In the genomic region with DNA sequence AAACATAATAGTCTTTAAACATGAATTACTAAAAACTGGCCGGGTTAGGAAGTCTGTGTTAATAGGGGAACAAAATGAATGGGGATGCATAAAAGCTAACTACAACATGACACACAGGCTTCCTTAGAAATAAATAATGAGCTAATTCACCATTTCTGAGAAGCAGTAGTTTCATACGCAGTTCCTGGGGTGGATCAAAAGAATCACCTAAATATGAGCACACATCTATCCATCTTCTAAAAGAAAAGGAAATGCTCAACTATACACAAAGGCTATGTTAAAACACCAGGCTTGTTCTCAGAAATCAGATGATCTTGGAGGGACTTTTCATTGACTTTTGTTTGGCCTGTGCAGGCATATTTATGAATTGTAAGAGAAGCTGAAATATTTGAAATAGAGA, we compare ENCODE assay signal across 22 cellular contexts.
"Had no signal": no experiment of that assay in that cellular context is flagged by ENCODE, and none has a peak within 500 bp of the region (broad histone marks: within the 10 kb centered on the region; RNA-seq: fewer than 3 reads in every experiment).

No MANE protein-coding gene starts in this region.

- H3K4me1 Mint-ChIP-seq: IgD-negative memory B cell had no signal

- DNase-seq: Kasumi-1, MM.1S, NCI-H1092 treated with DMSO at 0.1 percent for 48 hours, NCI-H1436, NCI-H187, NCI-H2029, NCI-H2081 treated with DMSO at 0.1 percent for 48 hours, NCI-H2171, NCI-H226, NCI-H446, NCI-H510A, NCI-H524 treated with DMSO at 0.1 percent for 48 hours, NCI-H69, NCI-H774, PC-3, SHP77 had no signal

- H3K4me3 ChIP-seq: K562 had no signal

- ATAC-seq: K562, Panc1, PC-3, SK-N-SH treated with all-trans-retinoic acid at 6 μM for 48 hours had no signal

- H3K4me3 Mint-ChIP-seq: IgD-negative memory B cell had no signal

- H3K27ac Mint-ChIP-seq: IgD-negative memory B cell had no signal

- H3K27me3 Mint-ChIP-seq: IgD-negative memory B cell had no signal

- H3K27ac ChIP-seq: KMS-11, RWPE1 had no signal
